ENCODE assay signal across 11 cellular contexts in genomic region chr6:153108320-153108719, GRCh38. TPM values are rescaled to one million over a fixed set of nuclear protein-coding genes. Genes with fewer than 3 reads are reported as not detected.
DNase-seq lines count a peak whose midpoint lies in the region; ATAC-seq, FAIRE-seq and TF ChIP-seq lines count a peak whose summit lies in the region.
"Had no signal": no experiment of that assay in that cellular context is flagged by ENCODE, and none has a peak within 500 bp of the region (broad histone marks: within the 10 kb centered on the region; RNA-seq: fewer than 3 reads in every experiment).

No MANE protein-coding gene starts in this region.

- no peak overlapping the region for H3K4me3 Mint-ChIP-seq in activated CD8-positive, alpha-beta memory T cell treated with anti-CD3 and anti-CD28 coated beads, Interleukin-2, amount 10 ng/mL, durations not matched to agents 7 days and 5 days

- TF ChIP-seq RAD21 in GM12878 (IDR thresholded peaks at IDR 0.05; ENCODE audit: insufficient read depth, low read depth, low read length) = no peak

- no peaks in the 10 kb centered on the region for H3K36me3 Mint-ChIP-seq in activated CD8-positive, alpha-beta memory T cell treated with anti-CD3 and anti-CD28 coated beads, Interleukin-2, amount 10 ng/mL, durations not matched to agents 7 days and 5 days

- H3K27ac Mint-ChIP-seq in activated CD8-positive, alpha-beta memory T cell treated with anti-CD3 and anti-CD28 coated beads, Interleukin-2, amount 10 ng/mL, durations not matched to agents 7 days and 5 days = no peak overlapping the region

- H3K36me3 ChIP-seq in BE2C (no peaks in the 10 kb centered on the region), GM12878 (ENCODE audit: control insufficient read depth in 2 of 2, insufficient read depth in 2 of 2, low read length in 1 of 2) (no peaks in the 10 kb centered on the region)
- H3K36me3 ChIP-seq: vagina had no signal

- no peak overlapping the region for H2AFZ ChIP-seq in GM12878 (ENCODE audit: control insufficient read depth, low read depth, low read length)
- H2AFZ ChIP-seq: parathyroid adenoma had no signal

- no TSS peak for BruUV-seq in GM12878 (replicated peaks; lab: Mats Ljungman, UMichigan)

- no peaks in the 10 kb centered on the region for H3K4me1 Mint-ChIP-seq in activated CD8-positive, alpha-beta memory T cell treated with anti-CD3 and anti-CD28 coated beads, Interleukin-2, amount 10 ng/mL, durations not matched to agents 7 days and 5 days

- H3K27ac ChIP-seq in GM12878 (ENCODE audit: control insufficient read depth, insufficient read depth) = no peak overlapping the region
- H3K27ac ChIP-seq: dorsolateral prefrontal cortex, parathyroid adenoma, vagina had no signal

- ATAC-seq in GM12878 (no peak), left colon (peak; percentile 37)
- no peak for ATAC-seq in activated CD8-positive, alpha-beta memory T cell treated with anti-CD3 and anti-CD28 coated beads, Interleukin-2, amount 10 ng/mL, durations not matched to agents 7 days and 5 days

- CTCF ChIA-PET in GM12878 (lab: Yijun Ruan, JAX) = interaction anchor here (1.2 kb wide), 1 partner anchor 12 kb away, joined by 6 read pairs; no protein-coding TSS in a partner anchor
- CTCF ChIA-PET in activated CD8-positive, alpha-beta memory T cell treated with anti-CD3 and anti-CD28 coated beads, Interleukin-2, amount 10 ng/mL, durations not matched to agents 7 days and 5 days (lab: Charles Lee) = no interaction called here

- no peaks in the 10 kb centered on the region for H3K79me2 ChIP-seq in GM12878 (ENCODE audit: control insufficient read depth, insufficient read depth, low read length)
- H3K79me2 ChIP-seq: parathyroid adenoma had no signal

- no peak for FAIRE-seq in GM12878 (lab: Jason Lieb, UNC)

- intact Hi-C loops in GM12878 (cut with micrococcal nuclease; ENCODE audit: unreplicated experiment) = no loop called here
- intact Hi-C loops in left colon (cut with DNase I, micrococcal nuclease) = no loop called here

- H3K27me3 ChIP-seq in BE2C (no peaks in the 10 kb centered on the region), GM12878 (replicated peaks in 1 of 2; ENCODE audit: control insufficient read depth in 2 of 2, insufficient read depth in 2 of 2, low read length in 1 of 2) (no peaks in the 10 kb centered on the region)
- H3K27me3 ChIP-seq: dorsolateral prefrontal cortex, vagina had no signal

- DNase-seq in BE2C (no peak), HT1080 (ENCODE audit: low read depth) (peak; percentile 52), GM12878 (ENCODE audit: low read depth, low spot score) (no peak), left colon (no peak), NCI-H526 (lab: John Stamatoyannopoulos, UW) (no peak), DMS79 (lab: John Stamatoyannopoulos, UW) (no peak), HuH-7.5 (ENCODE audit: low spot score) (no peak)
- no peak for DNase-seq in activated CD8-positive, alpha-beta memory T cell treated with anti-CD3 and anti-CD28 coated beads, Interleukin-2, amount 10 ng/mL, durations not matched to agents 7 days and 5 days
- DNase-seq: dorsolateral prefrontal cortex had no signal

- POLR2A ChIA-PET in GM12878 (lab: Charles Lee) = interaction anchor here (0.7 kb wide), 1 partner anchor 17 kb away, joined by 4 read pairs; no protein-coding TSS in a partner anchor

- H3K9me3 ChIP-seq in BE2C (no peaks in the 10 kb centered on the region), GM12878 (replicated peaks; ENCODE audit: control insufficient read depth, insufficient read depth, low read length) (no peaks in the 10 kb centered on the region)
- H3K9me3 ChIP-seq: vagina had no signal

- TF ChIP-seq CTCF in BE2C (IDR thresholded peaks at IDR 0.05; ENCODE audit: low read depth, low read length) (peak; percentile 56), GM12878 (IDR thresholded peaks at IDR 0.05 in 2 of 3, conservative IDR thresholded peaks at IDR 0.05 in 1 of 3; ENCODE audit: control insufficient read depth in 2 of 3, extremely low read depth in 1 of 3, insufficient read depth in 1 of 3, low read depth in 3 of 3, low read length in 3 of 3) (peak in 1 of 3 experiments; percentile 7; a peak in 1 of 6 replicates)

- no peak overlapping the region for H3K9ac ChIP-seq in GM12878 (ENCODE audit: control insufficient read depth, insufficient read depth, low read length)
- H3K9ac ChIP-seq: parathyroid adenoma had no signal

- TF ChIP-seq POLR2A in GM12878 (IDR thresholded peaks at IDR 0.05; ENCODE audit: low read depth, low read length) = no peak

- H3K4me2 ChIP-seq in GM12878 (ENCODE audit: control insufficient read depth, insufficient read depth) = no peak overlapping the region

- RAD21 ChIA-PET in GM12878 (lab: Charles Lee; ENCODE audit: unreplicated experiment) = interaction anchor here (1.1 to 1.4 kb wide), 2 partner anchors 48 to 83 kb away, joined by 3 read pairs; no protein-coding TSS in a partner anchor

- SMC1A ChIA-PET in GM12878 (lab: Charles Lee; ENCODE audit: uncharacterized antibody, unreplicated experiment) = interaction anchor here (0.9 to 2.1 kb wide), 3 partner anchors 11 to 18 kb away, joined by 4 to 7 read pairs (median 4); no protein-coding TSS in a partner anchor

- no peaks in the 10 kb centered on the region for H3K9me3 Mint-ChIP-seq in activated CD8-positive, alpha-beta memory T cell treated with anti-CD3 and anti-CD28 coated beads, Interleukin-2, amount 10 ng/mL, durations not matched to agents 7 days and 5 days (ENCODE audit: low read depth)

- H3K4me3 ChIP-seq in BE2C (ENCODE audit: low read depth, low read length) (no peak overlapping the region), GM12878 (no peak overlapping the region)
- H3K4me3 ChIP-seq: dorsolateral prefrontal cortex, vagina had no signal

- H3K27me3 Mint-ChIP-seq in activated CD8-positive, alpha-beta memory T cell treated with anti-CD3 and anti-CD28 coated beads, Interleukin-2, amount 10 ng/mL, durations not matched to agents 7 days and 5 days = no peaks in the 10 kb centered on the region

- TF ChIP-seq EP300 in GM12878 (IDR thresholded peaks at IDR 0.05; ENCODE audit: borderline replicate concordance in 1 of 2, control insufficient read depth in 1 of 2, low read depth in 2 of 2, low read length in 2 of 2) = no peak

- H4K20me1 ChIP-seq in GM12878 (ENCODE audit: control insufficient read depth, insufficient read depth) = no peaks in the 10 kb centered on the region

- in situ Hi-C loops in GM12878 (cut with MboI) = no loop called here

- peaks cover 25% of the 10 kb centered on the region for H3K4me1 ChIP-seq in BE2C
- no peaks in the 10 kb centered on the region for H3K4me1 ChIP-seq in GM12878 (ENCODE audit: control insufficient read depth, insufficient read depth, low read length)
- H3K4me1 ChIP-seq: parathyroid adenoma, vagina had no signal

TF ChIP-seq in GM12878, 131 proteins besides CTCF, POLR2A, EP300 and RAD21:
- TF ChIP-seq IKZF1 (conservative IDR thresholded peaks at IDR 0.05) (0 out of 2 replicates have a peak, but pooled peaks have one; percentile 33), MTA3 (IDR thresholded peaks at IDR 0.05; ENCODE audit: borderline replicate concordance, low read length) (no peak), BACH1 (IDR thresholded peaks at IDR 0.05; ENCODE audit: borderline replicate concordance) (no peak), PAX8 (IDR thresholded peaks at IDR 0.05) (no peak)
- TF ChIP-seq, protein P1, sequence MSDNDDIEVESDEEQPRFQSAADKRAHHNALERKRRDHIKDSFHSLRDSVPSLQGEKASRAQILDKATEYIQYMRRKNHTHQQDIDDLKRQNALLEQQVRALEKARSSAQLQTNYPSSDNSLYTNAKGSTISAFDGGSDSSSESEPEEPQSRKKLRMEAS (IDR thresholded peaks at IDR 0.05; ENCODE audit: low read depth, low read length) = no peak

RNA-seq across cellular contexts. Expression of gene RGS17, which starts 22.8 kb away (rescaled TPM):
- 3.1 TPM for polyA plus RNA-seq in BE2C (2012; ENCODE audit: insufficient read depth, insufficient read length, low read depth)
- 8.4 and 9.0 TPM in 2 replicates for total RNA-seq in HT1080 (2014; rRNA removed; shearing (Covaris generic))
- 5.3 and 7.4 TPM in 2 replicates for polyA plus RNA-seq in HT1080 (2015; cell fraction: cytosol; rRNA removed)
- 5.0 and 7.2 TPM in 2 replicates for polyA plus RNA-seq in HT1080 (2015; cell fraction: nucleus; rRNA removed)
- 0.17 TPM in 1 of 2 replicates, not detected in the other for total RNA-seq in GM12878 (2013; cell fraction: nucleolus; rRNA removed)
- total RNA-seq in GM12878 (2014; rRNA removed) (0.06 TPM in 1 of 2 replicates, not detected in the other), GM12878 (2014; rRNA removed; fragmentation: Illumina TruSeq; extraction: Trizol) (under 0.01 TPM in 1 of 2 replicates, not detected in the other), GM12878 (2021) (not detected in 2 replicates), left colon (under 1 TPM; 0.40 to 0.61 TPM)
- 0.03 TPM for polyA plus RNA-seq in GM12878 (2011; ENCODE audit: low read depth)
- polyA plus RNA-seq in GM12878 (2011; rRNA removed) (0.10 and 0.14 TPM in 2 replicates), GM12878 (2014; fragmentation: Illumina TruSeq; extraction: Trizol) (not detected in 2 replicates), GM12878 (2014; fragmentation: Nextera tagmentation; extraction: Ambion mirVana) (under 1 TPM; 0.11 to 0.29 TPM), GM12878 (2014; rRNA removed) (0.01 TPM in 1 of 2 replicates, not detected in the other), GM12878 (2016; fragmentation: Nextera tagmentation; extraction: Ambion mirVana) (under 1 TPM; 0.17 to 0.20 TPM)
- polyA plus RNA-seq in GM12878 (2011; cell fraction: cytosol; rRNA removed) = 0.03 TPM in 1 of 2 replicates, not detected in the other
- 0.01 TPM in 1 of 2 replicates, not detected in the other for polyA plus RNA-seq in GM12878 (2011; cell fraction: nucleus; rRNA removed)
- 0.08 and 0.24 TPM in 2 replicates for polyA plus RNA-seq in GM12878 (2012)
- polyA minus RNA-seq in GM12878 (2011; rRNA and poly(A)+ RNA removed) = not detected in 2 replicates
- not detected in 2 replicates for polyA minus RNA-seq in GM12878 (2011; cell fraction: cytosol; rRNA and poly(A)+ RNA removed)
- not detected in 2 replicates for polyA minus RNA-seq in GM12878 (2011; cell fraction: nucleus; rRNA and poly(A)+ RNA removed)
- total RNA-seq in activated CD8-positive, alpha-beta memory T cell treated with anti-CD3 and anti-CD28 coated beads, Interleukin-2, amount 10 ng/mL, durations not matched to agents 7 days and 5 days = not detected
